17 cellular contexts compared by ENCODE assay signal in the genomic region with DNA sequence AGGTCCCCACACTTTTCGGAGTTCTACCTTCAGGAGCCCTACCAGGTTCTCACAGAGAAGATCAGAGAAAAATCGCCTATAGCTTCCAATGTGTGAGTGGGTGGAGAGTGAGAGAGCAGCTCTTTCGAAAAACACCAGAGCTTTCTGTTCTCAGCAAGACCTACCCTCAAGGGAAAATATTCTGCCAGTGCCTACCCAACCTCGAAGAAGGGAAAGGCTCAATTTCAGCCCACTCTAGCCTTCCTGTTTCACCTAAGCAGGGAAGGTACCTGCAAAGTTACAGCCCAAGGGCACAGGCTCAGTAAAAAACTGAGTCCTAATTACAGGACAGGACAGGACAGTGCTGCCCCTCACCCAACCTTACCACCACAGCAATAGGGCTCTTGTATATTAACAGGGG.
DNase-seq lines count a peak whose midpoint lies in the region; ATAC-seq, FAIRE-seq and TF ChIP-seq lines count a peak whose summit lies in the region.
"Had no signal": no experiment of that assay in that cellular context is flagged by ENCODE, and none has a peak within 500 bp of the region (broad histone marks: within the 10 kb centered on the region; RNA-seq: fewer than 3 reads in every experiment).

No MANE protein-coding gene starts in this region.

- no peaks in the 10 kb centered on the region for H3F3A ChIP-seq in OCI-LY1 (ENCODE audit: insufficient read depth, low read length)

- no peaks in the 10 kb centered on the region for H3K36me3 ChIP-seq in OCI-LY1 (ENCODE audit: insufficient read depth, low read length)
- H3K36me3 ChIP-seq: ovary had no signal

- H3K27ac ChIP-seq in OCI-LY1 (ENCODE audit: low read depth, low read length, poor library complexity, severe bottlenecking) = peak overlapping the region; percentile 16
- H3K27ac ChIP-seq: C4-2B, ovary had no signal

- no peak overlapping the region for H3K9ac ChIP-seq in OCI-LY1 (ENCODE audit: low read length)

- no peak for TF ChIP-seq CTCF in OCI-LY1 (IDR thresholded peaks at IDR 0.05; ENCODE audit: low read length)

- H3K27me3 ChIP-seq in OCI-LY1 (ENCODE audit: insufficient read depth, low read length) = no peaks in the 10 kb centered on the region
- H3K27me3 ChIP-seq: ovary had no signal

- H3K9me2 ChIP-seq in OCI-LY1 (ENCODE audit: low read depth, low read length) = no peaks in the 10 kb centered on the region

- no peaks in the 10 kb centered on the region for H3K9me3 ChIP-seq in OCI-LY1 (ENCODE audit: low read length)
- H3K9me3 ChIP-seq: ovary had no signal

- H3K4me1 ChIP-seq in OCI-LY1 (ENCODE audit: insufficient read depth, low read length, severe bottlenecking) = peaks cover 17% of the 10 kb centered on the region

- no peak overlapping the region for H3K4me3 ChIP-seq in OCI-LY1 (ENCODE audit: low read depth, low read length, poor library complexity, severe bottlenecking)
- H3K4me3 ChIP-seq: ovary had no signal

- TF ChIP-seq POLR2A in GM12892 (IDR thresholded peaks at IDR 0.05; ENCODE audit: low read depth, low read length) = no peak

- DNase-seq in GM12892 (ENCODE audit: insufficient read length) = no peak
- DNase-seq in occipital lobe (lab: John Stamatoyannopoulos, UW) = no peak
- DNase-seq in NCI-H69 (lab: John Stamatoyannopoulos, UW) = no peak
- no peak for DNase-seq in NK-92 treated with Interleukin-12 subunit alpha and Interleukin-12 subunit beta, amount 100 ng/mL, for 24 hours (lab: John Stamatoyannopoulos, UW)
- DNase-seq: activated CD8-positive, alpha-beta T cell treated with anti-CD3 and anti-CD28 coated beads for 36 hours; activated naive CD8-positive, alpha-beta T cell treated with anti-CD3 and anti-CD28 coated beads for 36 hours; H9; KG1; NCI-H187 treated with DMSO at 0.1 percent for 48 hours; ovary; stimulated activated naive CD8-positive, alpha-beta T cell treated with anti-CD3 and anti-CD28 coated beads, Interleukin-15, Interleukin-2, amounts not matched to agents 100 U/mL and 50 U/mL, for 24 hours; T-cell had no signal

- no peak for FAIRE-seq in GM12892 (lab: Jason Lieb, UNC)

- ATAC-seq in GM18907 (IDR thresholded peaks at IDR 0.05; ENCODE audit: unreplicated experiment) = peak; percentile 98
- peak; percentile 94 for ATAC-seq in GM21529 (IDR thresholded peaks at IDR 0.05; ENCODE audit: unreplicated experiment)
- ATAC-seq in HG03060 (IDR thresholded peaks at IDR 0.05; ENCODE audit: low read depth, unreplicated experiment) = peak; percentile 97
- ATAC-seq: activated CD8-positive, alpha-beta T cell treated with anti-CD3 and anti-CD28 coated beads for 36 hours; stimulated activated naive CD8-positive, alpha-beta T cell treated with anti-CD3 and anti-CD28 coated beads, Interleukin-15, Interleukin-2, amounts not matched to agents 100 U/mL and 50 U/mL, for 24 hours; T-cell had no signal

- H3K4me2 ChIP-seq in OCI-LY1 (ENCODE audit: low read length) = peak overlapping the region; percentile 10; the same call in 1 of the 2 replicates

- H4K20me1 ChIP-seq in OCI-LY1 (ENCODE audit: insufficient read depth, low read length) = no peaks in the 10 kb centered on the region

- H2AFZ ChIP-seq in OCI-LY1 (ENCODE audit: low read length) = no peak overlapping the region

- no peaks in the 10 kb centered on the region; the same call in 1 of the 2 replicates for H3K79me2 ChIP-seq in OCI-LY1 (ENCODE audit: insufficient read depth, low read length)
